ENCODE assay signal across 22 cellular contexts in genomic region chr15:22237891-22238275, GRCh38.
"Had no signal": no experiment of that assay in that cellular context is flagged by ENCODE, and none has a peak within 500 bp of the region (broad histone marks: within the 10 kb centered on the region; RNA-seq: fewer than 3 reads in every experiment).

No MANE protein-coding gene starts in this region.

- H3K36me3 Mint-ChIP-seq: activated CD8-positive, alpha-beta memory T cell treated with anti-CD3 and anti-CD28 coated beads, Interleukin-2, amount 10 ng/mL, durations not matched to agents 7 days and 5 days; activated naive CD8-positive, alpha-beta T cell; brain had no signal

- ATAC-seq: activated CD4-positive, CD25-positive, alpha-beta regulatory T cell treated with anti-CD3 and anti-CD28 coated beads, Interleukin-2, amount 50 U/mL, for 24 hours; activated CD8-positive, alpha-beta memory T cell treated with anti-CD3 and anti-CD28 coated beads, Interleukin-2, amount 10 ng/mL, durations not matched to agents 7 days and 5 days; activated CD8-positive, alpha-beta T cell treated with anti-CD3 and anti-CD28 coated beads, Interleukin-2, amount 10 ng/mL, durations not matched to agents 7 days and 5 days had no signal

- H3K27ac Mint-ChIP-seq: activated CD8-positive, alpha-beta memory T cell treated with anti-CD3 and anti-CD28 coated beads, Interleukin-2, amount 10 ng/mL, durations not matched to agents 7 days and 5 days; activated CD8-positive, alpha-beta T cell treated with anti-CD3 and anti-CD28 coated beads, Interleukin-2, amount 10 ng/mL, durations not matched to agents 7 days and 5 days; activated naive CD4-positive, alpha-beta T cell treated with anti-CD3 and anti-CD28 coated beads for 36 hours; activated naive CD8-positive, alpha-beta T cell; activated T-cell treated with anti-CD3 and anti-CD28 coated beads, Interleukin-2, amount 50 U/mL, for 24 hours; brain; T-helper 1 cell treated with Interleukin-12 subunit alpha and Interleukin-12 subunit beta and Interleukin-4 antibody, amounts not matched to agents 30 μg/mL and 1 μg/mL, for 36 hours had no signal

- H3K27ac ChIP-seq: cardiac muscle cell, Peyer's patch had no signal

- H3K27me3 ChIP-seq: cardiac muscle cell, Peyer's patch had no signal

- H3K4me3 ChIP-seq: cardiac muscle cell, Peyer's patch had no signal

- H3K27me3 Mint-ChIP-seq: activated CD8-positive, alpha-beta memory T cell treated with anti-CD3 and anti-CD28 coated beads, Interleukin-2, amount 10 ng/mL, durations not matched to agents 7 days and 5 days; activated T-cell treated with anti-CD3 and anti-CD28 coated beads, Interleukin-2, amount 50 U/mL, for 24 hours; brain had no signal

- H3K36me3 ChIP-seq: cardiac muscle cell, Peyer's patch had no signal

- H3K9me3 ChIP-seq: Peyer's patch had no signal

- H3K4me1 ChIP-seq: Peyer's patch had no signal

- H3K9me3 Mint-ChIP-seq: activated T-cell treated with anti-CD3 and anti-CD28 coated beads, Interleukin-2, amount 50 U/mL, for 24 hours; T-helper 1 cell treated with Interleukin-12 subunit alpha and Interleukin-12 subunit beta and Interleukin-4 antibody, amounts not matched to agents 30 μg/mL and 1 μg/mL, for 36 hours had no signal

- DNase-seq: activated CD4-positive, alpha-beta T cell treated with anti-CD3 and anti-CD28 coated beads, Interleukin-2, amount 50 U/mL, for 1 hour; activated CD8-positive, alpha-beta memory T cell treated with anti-CD3 and anti-CD28 coated beads, Interleukin-2, amount 10 ng/mL, durations not matched to agents 7 days and 5 days; activated CD8-positive, alpha-beta T cell treated with anti-CD3 and anti-CD28 coated beads, Interleukin-2, amount 10 ng/mL, durations not matched to agents 7 days and 5 days; activated gamma-delta T cell; activated naive CD4-positive, alpha-beta T cell treated with anti-CD3 and anti-CD28 coated beads for 36 hours; activated T-cell treated with anti-CD3 and anti-CD28 coated beads, Interleukin-2, amount 50 U/mL, for 24 hours; amygdala; MM.1S; NCI-H1105; NCI-H1436; NCI-H1694 treated with DMSO at 0.1 percent for 48 hours; NCI-H2081; NCI-H510A treated with DMSO at 0.1 percent for 48 hours; NCI-H69; Peyer's patch; SHP77 treated with DMSO at 0.1 percent for 48 hours had no signal

- H3K4me1 Mint-ChIP-seq: activated CD8-positive, alpha-beta memory T cell treated with anti-CD3 and anti-CD28 coated beads, Interleukin-2, amount 10 ng/mL, durations not matched to agents 7 days and 5 days; brain had no signal

- H3K4me3 Mint-ChIP-seq: activated CD8-positive, alpha-beta memory T cell treated with anti-CD3 and anti-CD28 coated beads, Interleukin-2, amount 10 ng/mL, durations not matched to agents 7 days and 5 days; activated CD8-positive, alpha-beta T cell treated with anti-CD3 and anti-CD28 coated beads, Interleukin-2, amount 10 ng/mL, durations not matched to agents 7 days and 5 days; activated naive CD4-positive, alpha-beta T cell treated with anti-CD3 and anti-CD28 coated beads for 36 hours; activated naive CD8-positive, alpha-beta T cell; activated T-cell treated with anti-CD3 and anti-CD28 coated beads, Interleukin-2, amount 50 U/mL, for 24 hours; activated T-helper 1 cell treated with anti-CD3 and anti-CD28 coated beads, Interleukin-12 subunit alpha, Interleukin-12 subunit beta, Interleukin-2, Interleukin-4 antibody, amounts not matched to agents 30 ng/mL and 10 ng/mL and 1 ng/mL, durations not matched to agents 14 hours and 24 hours and 36 hours; brain; T-helper 1 cell treated with Interleukin-12 subunit alpha and Interleukin-12 subunit beta and Interleukin-4 antibody, amounts not matched to agents 30 μg/mL and 1 μg/mL, for 36 hours had no signal
